10 cellular contexts compared by ENCODE assay signal in genomic region chr6:155881845-155882526, GRCh38.
A peak's percentile ranks its signal among the peaks of the same experiment; 100 is the strongest.
DNase-seq lines count a peak whose midpoint lies in the region; ATAC-seq and TF ChIP-seq lines count a peak whose summit lies in the region.
"Had no signal": no experiment of that assay in that cellular context is flagged by ENCODE, and none has a peak within 500 bp of the region (broad histone marks: within the 10 kb centered on the region; RNA-seq: fewer than 3 reads in every experiment).

No MANE protein-coding gene starts in this region.

- no peak for ATAC-seq in activated T-cell treated with anti-CD3 and anti-CD28 coated beads, Interleukin-2, amount 50 U/mL, for 4 hours
- ATAC-seq in HG02571 (IDR thresholded peaks at IDR 0.05; ENCODE audit: unreplicated experiment) (peak; percentile 23), HG03520 (IDR thresholded peaks at IDR 0.05; ENCODE audit: unreplicated experiment) (peak; percentile 30), heart left ventricle (no peak)
- ATAC-seq: esophagus mucosa had no signal

- no peak for TF ChIP-seq CTCF in stomach (IDR thresholded peaks at IDR 0.05)
- TF ChIP-seq CTCF in heart left ventricle (IDR thresholded peaks at IDR 0.05), result no peak

- TF ChIP-seq EP300 in stomach (IDR thresholded peaks at IDR 0.05), result no peak

- intact Hi-C loops in stomach (cut with DNase I; ENCODE audit: low total_unique reads) (no loop called here), heart left ventricle (cut with DNase I) (no loop called here)

- peaks cover 2% of the 10 kb centered on the region for H3K9me3 Mint-ChIP-seq in activated T-cell treated with anti-CD3 and anti-CD28 coated beads, Interleukin-2, amount 50 U/mL, for 24 hours
- H3K9me3 Mint-ChIP-seq in activated T-cell treated with anti-CD3 and anti-CD28 coated beads, Interleukin-2, amount 50 U/mL, for 4 hours, result no peaks in the 10 kb centered on the region

- no peak for DNase-seq in activated T-cell treated with anti-CD3 and anti-CD28 coated beads, Interleukin-2, amount 50 U/mL, for 24 hours
- no peak for DNase-seq in activated T-cell treated with anti-CD3 and anti-CD28 coated beads, Interleukin-2, amount 50 U/mL, for 4 hours
- DNase-seq in stomach (no peak), heart left ventricle (no peak), NCI-H526 treated with DMSO at 0.1 percent for 48 hours (lab: John Stamatoyannopoulos, UW) (no peak)
- DNase-seq in stimulated activated CD4-positive, alpha-beta T cell treated with anti-CD3 and anti-CD28 coated beads, Interleukin-15, amount 100 ng/mL, for 24 hours, result no peak
- DNase-seq: NCI-H2029 had no signal

- H3K4me3 Mint-ChIP-seq in activated T-cell treated with anti-CD3 and anti-CD28 coated beads, Interleukin-2, amount 50 U/mL, for 24 hours, result no peak overlapping the region
- H3K4me3 Mint-ChIP-seq in activated T-cell treated with anti-CD3 and anti-CD28 coated beads, Interleukin-2, amount 50 U/mL, for 4 hours, result no peak overlapping the region

- TF ChIP-seq POLR2A in stomach (IDR thresholded peaks at IDR 0.05) (no peak), heart left ventricle (IDR thresholded peaks at IDR 0.05) (no peak)

- H3K36me3 ChIP-seq in stomach (no peaks in the 10 kb centered on the region), heart left ventricle (no peaks in the 10 kb centered on the region)

- no peaks in the 10 kb centered on the region for H3K9me3 ChIP-seq in stomach
- no peaks in the 10 kb centered on the region for H3K9me3 ChIP-seq in heart left ventricle

- no peaks in the 10 kb centered on the region for H3K36me3 Mint-ChIP-seq in activated T-cell treated with anti-CD3 and anti-CD28 coated beads, Interleukin-2, amount 50 U/mL, for 24 hours (ENCODE audit: low read depth)
- no peaks in the 10 kb centered on the region for H3K36me3 Mint-ChIP-seq in activated T-cell treated with anti-CD3 and anti-CD28 coated beads, Interleukin-2, amount 50 U/mL, for 4 hours (ENCODE audit: insufficient read depth)

- WGBS in stomach, 5 donors, result 57 to 91% (median 81%) methylated on average over 5 of the region's 5 CpGs
- WGBS in heart left ventricle, 4 donors, result 55 to 74% (median 63%) methylated on average over 5 of the region's 5 CpGs

- no peak overlapping the region for H3K4me3 ChIP-seq in stomach
- no peak overlapping the region for H3K4me3 ChIP-seq in heart left ventricle

- H3K4me1 ChIP-seq in stomach, result peaks cover 0 to 11% (median 4%) of the 10 kb centered on the region in 4 donors
- H3K4me1 ChIP-seq in heart left ventricle, result peaks cover 0 to 32% (median 5%) of the 10 kb centered on the region in 12 donors

- H3K27me3 Mint-ChIP-seq in activated T-cell treated with anti-CD3 and anti-CD28 coated beads, Interleukin-2, amount 50 U/mL, for 24 hours, result no peaks in the 10 kb centered on the region
- no peaks in the 10 kb centered on the region for H3K27me3 Mint-ChIP-seq in activated T-cell treated with anti-CD3 and anti-CD28 coated beads, Interleukin-2, amount 50 U/mL, for 4 hours (ENCODE audit: low read depth)

- peak overlapping the region; percentile 62 for H3K27ac Mint-ChIP-seq in activated T-cell treated with anti-CD3 and anti-CD28 coated beads, Interleukin-2, amount 50 U/mL, for 24 hours

- H3K27ac ChIP-seq in stomach, result peak overlapping the region in 3 of 5 donors; percentile 8 to 30 (median 24)
- no peak overlapping the region for H3K27ac ChIP-seq in heart left ventricle

- H3K4me1 Mint-ChIP-seq in activated T-cell treated with anti-CD3 and anti-CD28 coated beads, Interleukin-2, amount 50 U/mL, for 24 hours (ENCODE audit: low read depth), result peaks cover 35% of the 10 kb centered on the region
- H3K4me1 Mint-ChIP-seq in activated T-cell treated with anti-CD3 and anti-CD28 coated beads, Interleukin-2, amount 50 U/mL, for 4 hours (ENCODE audit: low read depth), result peaks cover 25% of the 10 kb centered on the region

- H3K27me3 ChIP-seq in stomach (no peaks in the 10 kb centered on the region), heart left ventricle (no peaks in the 10 kb centered on the region)

Comparison
In these comparisons a context has a peak if more than half of its experiments do, and no peak if none do; other contexts are left out.
1. ATAC-seq: peak in HG02571 (single experiment) and HG03520 (single experiment); none in activated T-cell treated with anti-CD3 and anti-CD28 coated beads, Interleukin-2, amount 50 U/mL, for 4 hours (0 of 2) and heart left ventricle (0 of 4).
2. H3K27ac ChIP-seq: peak in stomach (3 of 5); none in heart left ventricle (0 of 12).